In genomic region chr3:11844891-11845290, GRCh38 we compare ENCODE assay signal across 10 cellular contexts. TPM values are rescaled to one million over a fixed set of nuclear protein-coding genes. Genes with fewer than 3 reads are reported as not detected.
DNase-seq lines count a peak whose midpoint lies in the region; ATAC-seq and TF ChIP-seq lines count a peak whose summit lies in the region.
"Had no signal": no experiment of that assay in that cellular context is flagged by ENCODE, and none has a peak within 500 bp of the region (broad histone marks: within the 10 kb centered on the region; RNA-seq: fewer than 3 reads in every experiment).

No MANE protein-coding gene starts in this region.

- no peak overlapping the region for H3K4me3 ChIP-seq in breast epithelium
- H3K4me3 ChIP-seq in iPS-15b (ENCODE audit: low read depth, low read length), result peak overlapping the region; percentile 99
- H3K4me3 ChIP-seq in sigmoid colon, result no peak overlapping the region

- H3K9me3 Mint-ChIP-seq in MCF 10A (ENCODE audit: unreplicated experiment) (no peaks in the 10 kb centered on the region), WTC11 (peaks cover 8% of the 10 kb centered on the region)
- peaks cover 0 to 4% of the 10 kb centered on the region in 2 donors for H3K9me3 Mint-ChIP-seq in stimulated activated naive CD8-positive, alpha-beta T cell treated with anti-CD3 and anti-CD28 coated beads, Interleukin-15, amount 100 ng/mL, for 72 hours

- BruUV-seq in MCF 10A (replicated peaks; lab: Mats Ljungman, UMichigan), result no TSS peak

- no peak for TF ChIP-seq POLR2A in breast epithelium (IDR thresholded peaks at IDR 0.05)
- TF ChIP-seq POLR2A in sigmoid colon (IDR thresholded peaks at IDR 0.05), result no peak

- POLR2A ChIA-PET in MCF 10A (lab: Yijun Ruan, JAX) (interaction anchor here (1.6 to 1.7 kb wide), 2 partner anchors 12 to 74 kb away, joined by 3 to 4 read pairs; no protein-coding TSS in a partner anchor), WTC11 (lab: Charles Lee) (no interaction called here)

- H3K27me3 Mint-ChIP-seq in MCF 10A (ENCODE audit: insufficient read depth, unreplicated experiment), result no peaks in the 10 kb centered on the region
- H3K27me3 Mint-ChIP-seq in WTC11 (ENCODE audit: low read depth), result peaks cover 18% of the 10 kb centered on the region
- H3K27me3 Mint-ChIP-seq in stimulated activated naive CD8-positive, alpha-beta T cell treated with anti-CD3 and anti-CD28 coated beads, Interleukin-15, amount 100 ng/mL, for 72 hours, result no peaks in the 10 kb centered on the region

- intact Hi-C loops in MCF 10A (cut with micrococcal nuclease) (loop anchor here (5.0 kb wide), 1 partner anchor 463 kb away; no protein-coding TSS in a partner anchor), breast epithelium (cut with DNase I; ENCODE audit: low total_unique reads) (loop anchor here (10.0 kb wide), 1 partner anchor 740 kb away; no protein-coding TSS in a partner anchor), sigmoid colon (cut with DNase I) (no loop called here)

- no peak for TF ChIP-seq EP300 in sigmoid colon (IDR thresholded peaks at IDR 0.05)

- peaks cover 18% of the 10 kb centered on the region for H3K4me1 Mint-ChIP-seq in MCF 10A (ENCODE audit: insufficient read depth, unreplicated experiment)
- H3K4me1 Mint-ChIP-seq in WTC11, result peaks cover 12% of the 10 kb centered on the region
- H3K4me1 Mint-ChIP-seq in stimulated activated naive CD8-positive, alpha-beta T cell treated with anti-CD3 and anti-CD28 coated beads, Interleukin-15, amount 100 ng/mL, for 72 hours, result peaks cover 32% of the 10 kb centered on the region

- H3K36me3 Mint-ChIP-seq in MCF 10A (ENCODE audit: insufficient read depth, unreplicated experiment) (peaks cover 48% of the 10 kb centered on the region), WTC11 (peaks cover 34% of the 10 kb centered on the region)

- H3K36me3 ChIP-seq in breast epithelium, result no peaks in the 10 kb centered on the region
- H3K36me3 ChIP-seq in iPS-15b (ENCODE audit: control insufficient read depth, insufficient read depth, low read length), result peaks cover 18% of the 10 kb centered on the region
- peaks cover 9 to 30% (median 12%) of the 10 kb centered on the region in 4 donors for H3K36me3 ChIP-seq in sigmoid colon

- TF ChIP-seq CTCF in MCF 10A (IDR thresholded peaks at IDR 0.05; ENCODE audit: unreplicated experiment), result no peak
- TF ChIP-seq CTCF in breast epithelium (IDR thresholded peaks at IDR 0.05), result no peak
- TF ChIP-seq CTCF in WTC11 (IDR thresholded peaks at IDR 0.05), result no peak
- TF ChIP-seq CTCF in sigmoid colon (IDR thresholded peaks at IDR 0.05), result no peak

- H3K27ac Mint-ChIP-seq in MCF 10A (ENCODE audit: low read depth, unreplicated experiment) (peak overlapping the region; percentile 94), WTC11 (no peak overlapping the region)
- H3K27ac Mint-ChIP-seq in stimulated activated naive CD8-positive, alpha-beta T cell treated with anti-CD3 and anti-CD28 coated beads, Interleukin-15, amount 100 ng/mL, for 72 hours, result peak overlapping the region in 1 of 2 donors; percentile 95

- CTCF ChIA-PET in MCF 10A (lab: Yijun Ruan, JAX) (interaction anchor here (0.6 to 1.2 kb wide), 4 partner anchors 9 to 635 kb away, joined by 3 to 8 read pairs (median 3); no protein-coding TSS in a partner anchor), WTC11 (lab: Charles Lee) (no interaction called here)

- no peak for ATAC-seq in WTC11
- no peak for ATAC-seq in stimulated activated naive CD8-positive, alpha-beta T cell treated with anti-CD3 and anti-CD28 coated beads, Interleukin-15, amount 100 ng/mL, for 72 hours
- no peak for ATAC-seq in GM18498 (IDR thresholded peaks at IDR 0.05; ENCODE audit: unreplicated experiment)

- H3K9me3 ChIP-seq in breast epithelium (no peaks in the 10 kb centered on the region), iPS-15b (ENCODE audit: control insufficient read depth, insufficient read depth, low read length) (no peaks in the 10 kb centered on the region), sigmoid colon (no peaks in the 10 kb centered on the region)

- DNase-seq in MCF 10A (ENCODE audit: unreplicated experiment), result no peak
- no peak for DNase-seq in breast epithelium (ENCODE audit: low spot score in 2 of 2)
- no peak for DNase-seq in WTC11 (ENCODE audit: low spot score)
- no peak for DNase-seq in stimulated activated naive CD8-positive, alpha-beta T cell treated with anti-CD3 and anti-CD28 coated beads, Interleukin-15, amount 100 ng/mL, for 72 hours
- no peak for DNase-seq in COLO829 (ENCODE audit: low spot score)
- DNase-seq in sigmoid colon, result no peak
- DNase-seq: activated CD8-positive, alpha-beta memory T cell treated with anti-CD3 and anti-CD28 coated beads, Interleukin-2, amount 50 U/mL, for 48 hours; midbrain had no signal

- H3K9ac ChIP-seq in iPS-15b (ENCODE audit: low read depth, low read length), result no peak overlapping the region

- H3K27me3 ChIP-seq in breast epithelium, result no peaks in the 10 kb centered on the region
- H3K27me3 ChIP-seq in iPS-15b (ENCODE audit: control insufficient read depth, insufficient read depth, low read length), result peaks cover 11% of the 10 kb centered on the region
- H3K27me3 ChIP-seq in sigmoid colon, result no peaks in the 10 kb centered on the region

- WGBS in sigmoid colon, 2 donors, result 71 to 80% methylated on average over 5 of the region's 5 CpGs

- H3K4me1 ChIP-seq in breast epithelium (peaks cover 7 to 17% of the 10 kb centered on the region in 2 donors), iPS-15b (ENCODE audit: control insufficient read depth, insufficient read depth, low read length) (peaks cover 4% of the 10 kb centered on the region), sigmoid colon (peaks cover 0 to 23% (median 19%) of the 10 kb centered on the region in 4 donors)

- H3K27ac ChIP-seq in breast epithelium (no peak overlapping the region), sigmoid colon (no peak overlapping the region)

- H3K4me3 Mint-ChIP-seq in MCF 10A (ENCODE audit: unreplicated experiment) (peak overlapping the region; percentile 99), WTC11 (peak overlapping the region; percentile 97)
- peak overlapping the region; percentile 96 to 98 for H3K4me3 Mint-ChIP-seq in stimulated activated naive CD8-positive, alpha-beta T cell treated with anti-CD3 and anti-CD28 coated beads, Interleukin-15, amount 100 ng/mL, for 72 hours

TF ChIP-seq in WTC11, 78 proteins besides CTCF, POLR2A, EP300 and RAD21:
- TF ChIP-seq ZNF263 (CRISPR knock-in tag; IDR thresholded peaks at IDR 0.05; ENCODE audit: low read depth), result no peak
- TF ChIP-seq, protein P1, sequence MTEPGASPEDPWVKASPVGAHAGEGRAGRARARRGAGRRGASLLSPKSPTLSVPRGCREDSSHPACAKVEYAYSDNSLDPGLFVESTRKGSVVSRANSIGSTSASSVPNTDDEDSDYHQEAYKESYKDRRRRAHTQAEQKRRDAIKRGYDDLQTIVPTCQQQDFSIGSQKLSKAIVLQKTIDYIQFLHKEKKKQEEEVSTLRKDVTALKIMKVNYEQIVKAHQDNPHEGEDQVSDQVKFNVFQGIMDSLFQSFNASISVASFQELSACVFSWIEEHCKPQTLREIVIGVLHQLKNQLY (CRISPR knock-in tag; IDR thresholded peaks at IDR 0.05), result no peak

RNA-seq across cellular contexts. Expression of gene TAMM41, which starts 1.8 kb away (rescaled TPM):
- 19.8 and 26.2 TPM in 2 replicates for total RNA-seq in MCF 10A (2022)
- total RNA-seq in breast epithelium, result 10 to 100 TPM in 2 of 3 donors, 1 to 10 TPM in 1; 6.7 to 16.8 (median 14.7) TPM
- 23.0 to 31.3 TPM (median 26.8 TPM) in 3 replicates for total RNA-seq in WTC11 (2021)
- total RNA-seq in sigmoid colon, result 10 to 100 TPM in 3 of 4 donors, 1 to 10 TPM in 1; 6.7 to 14.7 (median 10.4) TPM
- 10 to 100 TPM in 1 of 3 donors, 1 to 10 TPM in 2; 4.2 to 14.1 (median 5.1) TPM for polyA plus RNA-seq in sigmoid colon
